ENCODE assay signal across 9 cellular contexts in genomic region chr17:41777157-41777578, GRCh38. TPM values are rescaled to one million over a fixed set of nuclear protein-coding genes. Genes with fewer than 3 reads are reported as not detected.
DNase-seq lines count a peak whose midpoint lies in the region; ATAC-seq and TF ChIP-seq lines count a peak whose summit lies in the region.
"Had no signal": no experiment of that assay in that cellular context is flagged by ENCODE, and none has a peak within 500 bp of the region (broad histone marks: within the 10 kb centered on the region; RNA-seq: fewer than 3 reads in every experiment).

No MANE protein-coding gene starts in this region.

- H4K20me1 ChIP-seq in MM.1S (ENCODE audit: insufficient read depth, low read length), result no peaks in the 10 kb centered on the region

- peaks cover 40 to 100% (median 96%) of the 10 kb centered on the region in 12 donors for H3K4me1 ChIP-seq in heart left ventricle
- peaks cover 64% of the 10 kb centered on the region for H3K4me1 ChIP-seq in psoas muscle
- no peaks in the 10 kb centered on the region for H3K4me1 ChIP-seq in MM.1S (ENCODE audit: low read length)

- peak in 1 of 2 donors; percentile 29 for TF ChIP-seq POLR2A in heart left ventricle (IDR thresholded peaks at IDR 0.05)

- peak in 11 of 12 donors; percentile 21 to 73 (median 52) for TF ChIP-seq CTCF in heart left ventricle (IDR thresholded peaks at IDR 0.05)
- TF ChIP-seq CTCF in psoas muscle (IDR thresholded peaks at IDR 0.05), result peak; percentile 37
- no peak for TF ChIP-seq CTCF in MM.1S (IDR thresholded peaks at IDR 0.05; ENCODE audit: low read length)
- no peak for TF ChIP-seq CTCF in GM13976 (IDR thresholded peaks at IDR 0.05; ENCODE audit: borderline replicate concordance, control extremely low read depth, extremely low read depth, insufficient read depth, missing control alignments)

- intact Hi-C loops in heart left ventricle (cut with DNase I), result loop anchor here in 3 of 10 donors (2.0 to 10.0 kb wide), 3 partner anchors 24 to 85 kb away; no protein-coding TSS in a partner anchor
- intact Hi-C loops in psoas muscle (cut with DNase I), result no loop called here

- ATAC-seq in heart left ventricle (peak; percentile 57 to 74 (median 68)), psoas muscle (peak; percentile 56 to 72 (median 68)), GM21526 (IDR thresholded peaks at IDR 0.05; ENCODE audit: low FRiP score, unreplicated experiment) (no peak)

- H3K27me3 ChIP-seq in heart left ventricle (no peaks in the 10 kb centered on the region), psoas muscle (ENCODE audit: insufficient read depth in 3 of 3, low read length in 2 of 3) (no peaks in the 10 kb centered on the region), MM.1S (replicated peaks; ENCODE audit: insufficient read depth, low read length) (no peaks in the 10 kb centered on the region)

- H3K27ac ChIP-seq in heart left ventricle, result peak overlapping the region; percentile 83 to 97 (median 95)
- peak overlapping the region; percentile 80 for H3K27ac ChIP-seq in psoas muscle
- no peak overlapping the region for H3K27ac ChIP-seq in MM.1S (ENCODE audit: low read length)

- H3F3A ChIP-seq in MM.1S (ENCODE audit: insufficient read depth, low read length), result no peaks in the 10 kb centered on the region

- WGBS in heart left ventricle, 4 donors, result 0 to 12% (median 8%) methylated on average over 4 of the region's 4 CpGs
- WGBS in psoas muscle, 3 donors, result 2 to 8% (median 4%) methylated on average over 4 of the region's 4 CpGs

- H3K4me2 ChIP-seq in MM.1S (ENCODE audit: low read depth, low read length), result no peak overlapping the region

- no peaks in the 10 kb centered on the region for H3K9me3 ChIP-seq in heart left ventricle
- no peaks in the 10 kb centered on the region for H3K9me3 ChIP-seq in psoas muscle
- H3K9me3 ChIP-seq in MM.1S (replicated peaks; ENCODE audit: insufficient read depth, low read length), result no peaks in the 10 kb centered on the region

- in situ Hi-C loops in GM13976 (cut with MboI; ENCODE audit: low sequenced_read_pairs, unreplicated experiment), result no loop called here

- no peaks in the 10 kb centered on the region for H3K9me2 ChIP-seq in MM.1S (replicated peaks; ENCODE audit: insufficient read depth, low read length)

- no peaks in the 10 kb centered on the region for H3K79me2 ChIP-seq in MM.1S (ENCODE audit: low read length)

- H3K9ac ChIP-seq in MM.1S (ENCODE audit: low read length), result no peak overlapping the region

- no peak overlapping the region for H2AFZ ChIP-seq in MM.1S (ENCODE audit: low read length)

- H3K36me3 ChIP-seq in heart left ventricle (peaks cover 0 to 18% (median 4%) of the 10 kb centered on the region in 9 donors), psoas muscle (ENCODE audit: insufficient read depth in 1 of 2, low read depth in 1 of 2) (peaks cover 0 to 5% of the 10 kb centered on the region in 2 donors), MM.1S (replicated peaks; ENCODE audit: insufficient read depth, low read length) (no peaks in the 10 kb centered on the region)

- peak; percentile 12 for DNase-seq in COR-L47 (lab: John Stamatoyannopoulos, UW)
- DNase-seq in SW480 (ENCODE audit: low spot score), result peak; percentile 48
- DNase-seq in heart left ventricle, result peak; percentile 80 to 90 (median 81)
- peak; percentile 49 to 85 for DNase-seq in psoas muscle
- DNase-seq in RKO (ENCODE audit: low spot score), result no peak
- DNase-seq in MM.1S, result no peak
- DNase-seq in GM13976 (ENCODE audit: low spot score), result no peak
- DNase-seq: stimulated activated CD4-positive, alpha-beta T cell treated with anti-CD3 and anti-CD28 coated beads, Interleukin-4, amount 100 ng/mL, for 4 hours had no signal

- H3K4me3 ChIP-seq in heart left ventricle, result peak overlapping the region in 2 of 12 donors; percentile 12 to 22
- peak overlapping the region; percentile 19 for H3K4me3 ChIP-seq in psoas muscle
- H3K4me3 ChIP-seq in MM.1S (ENCODE audit: low read length), result no peak overlapping the region

RNA-seq across cellular contexts. Expression of gene JUP, which starts 9.3 kb away (rescaled TPM):
- total RNA-seq in heart left ventricle (100 to 1,000 TPM; 143 to 503 (median 166) TPM), psoas muscle (10 to 100 TPM; 19.4 to 55.0 (median 43.5) TPM)
- polyA plus RNA-seq in heart left ventricle (100 to 1,000 TPM in 1 of 2 donors, 10 to 100 TPM in 1; 94.6 to 148 TPM), psoas muscle (10 to 100 TPM in 2 of 3 donors, 1 to 10 TPM in 1; 9.4 to 30.3 (median 25.8) TPM)

RNA-seq across cellular contexts. Expression of gene P3H4, which starts 34.6 kb away (rescaled TPM):
- 10 to 100 TPM in 1 of 9 donors, 1 to 10 TPM in 8; 2.2 to 10.1 (median 5.3) TPM for total RNA-seq in heart left ventricle
- 1 to 10 TPM; 4.2 to 9.4 TPM for polyA plus RNA-seq in heart left ventricle
- total RNA-seq in psoas muscle, result 1 to 10 TPM; 1.7 to 3.4 (median 2.5) TPM
- polyA plus RNA-seq in psoas muscle, result 1 to 10 TPM in 2 of 3 donors, under 1 TPM in 1; 0.58 to 1.5 (median 1.4) TPM

RNA-seq across cellular contexts. Expression of gene FKBP10, which starts 35.6 kb away (rescaled TPM):
- total RNA-seq in heart left ventricle, result 10 to 100 TPM in 5 of 9 donors, 1 to 10 TPM in 4; 6.5 to 40.4 (median 12.5) TPM
- 10 to 100 TPM; 11.4 to 25.2 TPM for polyA plus RNA-seq in heart left ventricle
- total RNA-seq in psoas muscle, result 1 to 10 TPM; 5.4 to 9.5 (median 6.8) TPM
- 1 to 10 TPM; 3.9 to 5.8 (median 4.7) TPM for polyA plus RNA-seq in psoas muscle

RNA-seq across cellular contexts. Expression of gene HAP1, which starts 42.7 kb away (rescaled TPM):
- under 1 TPM in 4 of 9 donors, not detected in 5; 0.07 to 0.35 (median 0.10) TPM for total RNA-seq in heart left ventricle
- polyA plus RNA-seq in heart left ventricle, result under 1 TPM in 1 of 2 donors, not detected in 1; 0.10 TPM
- total RNA-seq in psoas muscle, result under 1 TPM in 2 of 4 donors, not detected in 2; 0.06 to 0.14 TPM
- polyA plus RNA-seq in psoas muscle, result under 1 TPM; under 0.01 to 0.03 (median 0.01) TPM

RNA-seq across cellular contexts. Expression of gene NT5C3B, which starts 58.9 kb away (rescaled TPM):
- total RNA-seq in heart left ventricle (10 to 100 TPM; 16.0 to 26.7 (median 24.1) TPM), psoas muscle (10 to 100 TPM; 12.2 to 19.3 (median 17.7) TPM)
- polyA plus RNA-seq in heart left ventricle (10 to 100 TPM; 30.0 to 50.9 TPM), psoas muscle (10 to 100 TPM; 18.3 to 27.5 (median 22.5) TPM)

Comparison
In these comparisons a context has a peak if more than half of its experiments do, and no peak if none do; other contexts are left out.
1. DNase-seq: peak in COR-L47 (single experiment), SW480 (single experiment), heart left ventricle (5 of 5) and psoas muscle (2 of 2); none in RKO (single experiment), MM.1S (single experiment) and GM13976 (single experiment).
2. CTCF ChIP-seq: peak in heart left ventricle (11 of 12) and psoas muscle (single experiment); none in MM.1S (single experiment) and GM13976 (single experiment).